In genomic region chr4:3835527-3836040, GRCh38 we compare ENCODE assay signal across 24 cellular contexts.
DNase-seq lines count a peak whose midpoint lies in the region; ATAC-seq, FAIRE-seq and TF ChIP-seq lines count a peak whose summit lies in the region.
"Had no signal": no experiment of that assay in that cellular context is flagged by ENCODE, and none has a peak within 500 bp of the region (broad histone marks: within the 10 kb centered on the region; RNA-seq: fewer than 3 reads in every experiment).

No MANE protein-coding gene starts in this region.

- H2AK5ac ChIP-seq in H1 (ENCODE audit: low read depth, low read length) (no peak overlapping the region), neuronal stem cell (ENCODE audit: low read depth, low read length) (peak overlapping the region; percentile 20)

- no peaks in the 10 kb centered on the region for H3K23me2 ChIP-seq in H1 (ENCODE audit: low read depth, low read length)

- H3K9me2 ChIP-seq in GM23338 (ENCODE audit: insufficient read depth) = no peaks in the 10 kb centered on the region
- no peaks in the 10 kb centered on the region for H3K9me2 ChIP-seq in GM23248 (ENCODE audit: insufficient read depth)

- H3K23ac ChIP-seq in H1 (ENCODE audit: insufficient read length) (no peak overlapping the region), neuronal stem cell (ENCODE audit: low read depth, low read length, poor library complexity) (no peak overlapping the region)

- in situ Hi-C loops in Panc1 (cut with HindIII; ENCODE audit: low pct_unique_long_range_greater_than_20kb, low sequenced_read_pairs) (no loop called here), GM23248 (cut with MboI) (no loop called here)

- H2BK5ac ChIP-seq in H1 (ENCODE audit: low read depth, low read length) (no peak overlapping the region; the same call in 1 of the 2 replicates), neuronal stem cell (ENCODE audit: low read length) (no peak overlapping the region)

- H4K91ac ChIP-seq in H1 (replicated peaks; ENCODE audit: insufficient read length, low read length) (peak overlapping the region; percentile 78), neuronal stem cell (ENCODE audit: low read depth, low read length, poor library complexity) (peak overlapping the region; percentile 22)

- 70% methylated on average over 9 of the region's 9 CpGs; no CpG with 5 or more reads in 1 of the 2 experiments for WGBS in H1 (ENCODE audit: extremely low coverage in 1 of 2, insufficient coverage in 1 of 2, insufficient read length in 1 of 2, insufficient replicate concordance in 2 of 2, low coverage in 1 of 2, low lambda C conversion rate in 2 of 2, missing lambda C conversion rate in 1 of 2), 2 experiments
- no CpG with 5 or more reads among the region's 9 CpGs for WGBS in neuronal stem cell (ENCODE audit: extremely low coverage in 2 of 2, insufficient read length in 2 of 2, insufficient replicate concordance in 1 of 2), 2 donors
- 54 to 58% methylated on average over 9 of the region's 9 CpGs for WGBS in GM23248 (ENCODE audit: low coverage in 1 of 2, low lambda C conversion rate in 2 of 2, missing lambda C conversion rate in 2 of 2), 2 experiments
- WGBS in stomach, 5 donors = 63 to 72% (median 71%) methylated on average over 8 to 9 of the region's 9 CpGs

- H3K4ac ChIP-seq in H1 (replicated peaks; ENCODE audit: insufficient read length, low read depth, low read length) (peak overlapping the region; percentile 91), neuronal stem cell (ENCODE audit: low read length) (peak overlapping the region; percentile 27)

- ATAC-seq in GM23338 (no peak), Panc1 (0 out of 2 replicates have a peak, but pooled peaks have one; percentile 17), HG03097 (IDR thresholded peaks at IDR 0.05; ENCODE audit: low FRiP score, unreplicated experiment) (no peak)

- CTCF ChIA-PET in Panc1 (lab: Charles Lee) = no interaction called here
- CTCF ChIA-PET in H1 (lab: Charles Lee; ENCODE audit: partially characterized antibody) = interaction anchor here (0.6 to 3.2 kb wide), 8 partner anchors 14 to 88 kb away, joined by 3 to 15 read pairs (median 3); no protein-coding TSS in a partner anchor

- H3K4me1 Mint-ChIP-seq in GM23338 = peaks cover 34% of the 10 kb centered on the region
- H3K4me1 Mint-ChIP-seq: B cell had no signal

- H3K4me3 ChIP-seq in GM23338 (peak overlapping the region; percentile 17; the same call in 1 of the 2 replicates), Panc1 (ENCODE audit: low read depth in 2 of 2, low read length in 2 of 2) (no peak overlapping the region), H1 (ENCODE audit: extremely low read depth in 1 of 4, insufficient read depth in 2 of 4, low read depth in 3 of 4, low read length in 4 of 4) (no peak overlapping the region; a peak in 1 of 8 replicates), neuronal stem cell (ENCODE audit: low read length in 2 of 2) (no peak overlapping the region), GM23248 (no peak overlapping the region), stomach (no peak overlapping the region)
- H3K4me3 ChIP-seq: HAP-1, K562, PC-9, SK-N-MC had no signal

- H3K9me3 ChIP-seq in Panc1 (ENCODE audit: control insufficient read depth, insufficient read depth, low read depth, low read length) = no peaks in the 10 kb centered on the region
- peaks cover 0 to 3% of the 10 kb centered on the region in 2 experiments; a peak in 1 of 4 replicates for H3K9me3 ChIP-seq in H1 (ENCODE audit: insufficient read depth in 2 of 2, low read depth in 1 of 2, low read length in 1 of 2)
- no peaks in the 10 kb centered on the region for H3K9me3 ChIP-seq in neuronal stem cell (replicated peaks in 1 of 2; ENCODE audit: control insufficient read depth in 2 of 2, insufficient read depth in 1 of 2, low read depth in 1 of 2, low read length in 2 of 2)
- H3K9me3 ChIP-seq in GM23248 (ENCODE audit: low read depth) = no peaks in the 10 kb centered on the region
- H3K9me3 ChIP-seq in stomach = peaks cover 0 to 4% (median 0%) of the 10 kb centered on the region in 4 donors
- H3K9me3 ChIP-seq: HAP-1 had no signal

- H3K36me3 ChIP-seq in GM23338 (ENCODE audit: insufficient read depth) (no peaks in the 10 kb centered on the region), Panc1 (ENCODE audit: control insufficient read depth, insufficient read depth, low read length) (no peaks in the 10 kb centered on the region), H1 (ENCODE audit: control insufficient read depth in 2 of 4, insufficient read depth in 4 of 4, low read length in 3 of 4) (no peaks in the 10 kb centered on the region), neuronal stem cell (replicated peaks in 1 of 2; ENCODE audit: control insufficient read depth in 2 of 2, insufficient read depth in 2 of 2, low read length in 2 of 2) (no peaks in the 10 kb centered on the region), GM23248 (ENCODE audit: low read depth) (no peaks in the 10 kb centered on the region), stomach (no peaks in the 10 kb centered on the region)
- H3K36me3 ChIP-seq: HAP-1 had no signal

- H3K79me2 ChIP-seq in GM23338 (replicated peaks; ENCODE audit: insufficient read depth) (no peaks in the 10 kb centered on the region), H1 (ENCODE audit: control insufficient read depth in 1 of 2, insufficient read depth in 2 of 2, low read length in 2 of 2) (no peaks in the 10 kb centered on the region), GM23248 (ENCODE audit: insufficient read depth) (no peaks in the 10 kb centered on the region)

- H2BK15ac ChIP-seq in H1 (ENCODE audit: low read length) = peak overlapping the region; percentile 92; the same call in 1 of the 2 replicates
- peak overlapping the region; percentile 77 for H2BK15ac ChIP-seq in neuronal stem cell (ENCODE audit: low read length)

- H3K18ac ChIP-seq in H1 (ENCODE audit: extremely low read depth, low read length) = peak overlapping the region; percentile 60; the same call in 1 of the 2 replicates
- peak overlapping the region; percentile 73 for H3K18ac ChIP-seq in neuronal stem cell (ENCODE audit: low read length)

- no TSS peak for BruUV-seq in Panc1 (replicated peaks; lab: Mats Ljungman, UMichigan)

- no peaks in the 10 kb centered on the region for H3K36me3 Mint-ChIP-seq in GM23338 (ENCODE audit: low read depth)

- H3K27me3 Mint-ChIP-seq in GM23338 (ENCODE audit: insufficient read depth, low read depth, poor library complexity) = peaks cover 27% of the 10 kb centered on the region

- H2BK20ac ChIP-seq in H1 (ENCODE audit: low read length) = peak overlapping the region; percentile 95; the same call in 1 of the 2 replicates

- no peak for TF ChIP-seq EP300 in H1 (IDR thresholded peaks at IDR 0.05; ENCODE audit: borderline replicate concordance in 1 of 2, low read depth in 2 of 2, low read length in 2 of 2)
- no peak for TF ChIP-seq EP300 in stomach (IDR thresholded peaks at IDR 0.05)

- peak overlapping the region; percentile 57; the same call in 1 of the 2 replicates for H3K4me2 ChIP-seq in GM23338
- peak overlapping the region; percentile 7 to 52; a peak in 1 of 4 replicates for H3K4me2 ChIP-seq in H1 (ENCODE audit: insufficient read depth in 1 of 2, low read depth in 2 of 2, low read length in 2 of 2)
- no peak overlapping the region for H3K4me2 ChIP-seq in neuronal stem cell (ENCODE audit: insufficient read depth, low read length, poor library complexity, severe bottlenecking)
- no peak overlapping the region for H3K4me2 ChIP-seq in GM23248 (ENCODE audit: unreplicated experiment)
- H3K4me2 ChIP-seq: PC-9 had no signal

- H4K5ac ChIP-seq in H1 (ENCODE audit: insufficient read length, low read depth, low read length) = no peak overlapping the region

- no peaks in the 10 kb centered on the region for H3K27me3 ChIP-seq in GM23338 (ENCODE audit: insufficient read depth)
- H3K27me3 ChIP-seq in Panc1 (ENCODE audit: control insufficient read depth, insufficient read depth, low read length) = no peaks in the 10 kb centered on the region
- H3K27me3 ChIP-seq in H1 (replicated peaks in 1 of 4; ENCODE audit: control insufficient read depth in 3 of 4, extremely low read depth in 1 of 4, insufficient read depth in 3 of 4, low read length in 3 of 4) = peaks cover 0 to 3% (median 0%) of the 10 kb centered on the region in 4 experiments; a peak in 2 of 7 replicates
- H3K27me3 ChIP-seq in neuronal stem cell (ENCODE audit: control insufficient read depth in 3 of 3, insufficient read depth in 3 of 3, low read depth in 1 of 3, low read length in 3 of 3) = peaks cover 0 to 32% (median 0%) of the 10 kb centered on the region in 3 experiments
- peaks cover 32% of the 10 kb centered on the region; the same call in 1 of the 2 replicates for H3K27me3 ChIP-seq in GM23248 (replicated peaks; ENCODE audit: insufficient read depth)
- H3K27me3 ChIP-seq in stomach = peaks cover 0 to 46% (median 21%) of the 10 kb centered on the region in 3 donors

- H2BK12ac ChIP-seq in H1 (ENCODE audit: low read depth, low read length) (peak overlapping the region; percentile 62; the same call in 1 of the 2 replicates), neuronal stem cell (ENCODE audit: low read length) (peak overlapping the region; percentile 78)

- H3K27ac ChIP-seq in GM23338 (ENCODE audit: low read depth) (no peak overlapping the region), Panc1 (ENCODE audit: low read length) (no peak overlapping the region), H1 (ENCODE audit: low read depth, low read length) (no peak overlapping the region), neuronal stem cell (replicated peaks; ENCODE audit: low read length) (no peak overlapping the region), GM23248 (no peak overlapping the region), stomach (no peak overlapping the region)
- H3K27ac ChIP-seq: PC-9, SK-N-MC had no signal

- H2BK120ac ChIP-seq in H1 (replicated peaks; ENCODE audit: low read depth, low read length) (peak overlapping the region; percentile 75), neuronal stem cell (ENCODE audit: low read depth, low read length) (peak overlapping the region; percentile 78)

- no peak for TF ChIP-seq RAD21 in H1 (IDR thresholded peaks at IDR 0.05 in 1 of 2, conservative IDR thresholded peaks at IDR 0.05 in 1 of 2; ENCODE audit: low read depth in 2 of 2, low read length in 2 of 2)

- peak overlapping the region; percentile 89 for H2AFZ ChIP-seq in GM23338
- 0 out of 2 replicates have a peak overlapping the region, but pooled peaks have one; percentile 28 for H2AFZ ChIP-seq in H1 (ENCODE audit: low read length)
- no peak overlapping the region for H2AFZ ChIP-seq in neuronal stem cell (ENCODE audit: low read length)
- H2AFZ ChIP-seq in GM23248 = no peak overlapping the region
- H2AFZ ChIP-seq: PC-9 had no signal

- TF ChIP-seq CTCF in GM23338 (conservative IDR thresholded peaks at IDR 0.05; ENCODE audit: low read depth in 2 of 2) = no peak
- TF ChIP-seq CTCF in Panc1 (IDR thresholded peaks at IDR 0.05) = no peak
- TF ChIP-seq CTCF in H1 (IDR thresholded peaks at IDR 0.05; ENCODE audit: control extremely low read depth in 1 of 3, insufficient read depth in 1 of 3, low read depth in 1 of 3, low read length in 3 of 3) = no peak
- TF ChIP-seq CTCF in stomach (IDR thresholded peaks at IDR 0.05) = no peak

- no peak for FAIRE-seq in H1 (lab: Jason Lieb, UNC)
- FAIRE-seq: K562 had no signal

- no peak for DNase-seq in GM23338 (ENCODE audit: low spot score)
- DNase-seq in Panc1 (ENCODE audit: low read depth, low spot score) = no peak
- no peak for DNase-seq in H1 (ENCODE audit: low read depth in 1 of 2, low spot score in 2 of 2)
- DNase-seq in neuronal stem cell (ENCODE audit: low spot score) = no peak
- no peak for DNase-seq in GM23248
- no peak for DNase-seq in stomach
- DNase-seq: Calu3; DND-41; Kasumi-1; NCI-H1105; NCI-H146; NCI-H1930; NCI-H446 treated with DMSO at 0.1 percent for 48 hours; NCI-H526; NCI-H82; NK-92 treated with Interleukin-12 subunit alpha and Interleukin-12 subunit beta, amount 100 ng/mL, for 24 hours; PC-9; SHP77 treated with DMSO at 0.1 percent for 48 hours had no signal

- TF ChIP-seq POLR2A in H1 (IDR thresholded peaks at IDR 0.05; ENCODE audit: control extremely low read depth in 1 of 2, low read depth in 2 of 2, low read length in 2 of 2) = no peak
- no peak for TF ChIP-seq POLR2A in stomach (IDR thresholded peaks at IDR 0.05)

- H3K56ac ChIP-seq in H1 (replicated peaks; ENCODE audit: insufficient read length, low read depth, low read length) = no peak overlapping the region

- intact Hi-C loops in Panc1 (cut with micrococcal nuclease; ENCODE audit: unreplicated experiment) (no loop called here), stomach (cut with DNase I; ENCODE audit: low total_unique reads) (no loop called here)

- H3K79me1 ChIP-seq in H1 (ENCODE audit: low read depth, low read length) = no peaks in the 10 kb centered on the region
- H3K79me1 ChIP-seq in neuronal stem cell (ENCODE audit: low read depth, low read length) = no peaks in the 10 kb centered on the region

- H3K9me3 Mint-ChIP-seq in GM23338 = peaks cover 3% of the 10 kb centered on the region; the same call in 1 of the 3 replicates
- H3K9me3 Mint-ChIP-seq: T-helper 1 cell treated with Interleukin-12 subunit alpha and Interleukin-12 subunit beta and Interleukin-4 antibody, amounts not matched to agents 30 μg/mL and 1 μg/mL, for 36 hours had no signal

- H3F3A ChIP-seq in GM23338 (replicated peaks; ENCODE audit: low read depth) = no peaks in the 10 kb centered on the region
- H3F3A ChIP-seq in GM23248 (ENCODE audit: insufficient read depth) = no peaks in the 10 kb centered on the region

- no peak overlapping the region for H3K9ac ChIP-seq in H1 (replicated peaks in 1 of 4; ENCODE audit: extremely low read depth in 1 of 4, low read depth in 3 of 4, low read length in 3 of 4)
- no peak overlapping the region for H3K9ac ChIP-seq in neuronal stem cell (ENCODE audit: low read depth, low read length, poor library complexity)
- no peak overlapping the region for H3K9ac ChIP-seq in GM23248

- no peaks in the 10 kb centered on the region for H4K20me1 ChIP-seq in GM23338 (replicated peaks; ENCODE audit: insufficient read depth)
- no peaks in the 10 kb centered on the region for H4K20me1 ChIP-seq in H1 (replicated peaks in 1 of 2; ENCODE audit: control insufficient read depth in 1 of 2, insufficient read depth in 2 of 2, low read length in 2 of 2)
- H4K20me1 ChIP-seq in GM23248 (ENCODE audit: insufficient read depth) = no peaks in the 10 kb centered on the region

- no peak overlapping the region for H4K8ac ChIP-seq in H1 (ENCODE audit: extremely low read depth, insufficient read depth, low read length)
- no peak overlapping the region for H4K8ac ChIP-seq in neuronal stem cell (ENCODE audit: low read depth, low read length)

- peak overlapping the region; percentile 3; the same call in 1 of the 3 replicates for H3K4me3 Mint-ChIP-seq in GM23338
- H3K4me3 Mint-ChIP-seq: B cell; T-helper 1 cell treated with Interleukin-12 subunit alpha and Interleukin-12 subunit beta and Interleukin-4 antibody, amounts not matched to agents 30 μg/mL and 1 μg/mL, for 36 hours had no signal

- no peak overlapping the region for H3K14ac ChIP-seq in H1 (ENCODE audit: insufficient read length)
- H3K14ac ChIP-seq in neuronal stem cell (ENCODE audit: low read length) = no peak overlapping the region

- POLR2A ChIA-PET in Panc1 (lab: Charles Lee) = interaction anchor here (0.5 kb wide), 1 partner anchor 43 kb away, joined by 3 read pairs; no protein-coding TSS in a partner anchor
- POLR2A ChIA-PET in H1 (lab: Charles Lee; ENCODE audit: partially characterized antibody) = interaction anchor here (1.0 to 1.2 kb wide), 2 partner anchors 10 to 30 kb away, joined by 3 to 4 read pairs; no protein-coding TSS in a partner anchor

- H3K27ac Mint-ChIP-seq in GM23338 = no peak overlapping the region
- H3K27ac Mint-ChIP-seq: B cell; T-helper 1 cell treated with Interleukin-12 subunit alpha and Interleukin-12 subunit beta and Interleukin-4 antibody, amounts not matched to agents 30 μg/mL and 1 μg/mL, for 36 hours had no signal

- peaks cover 12% of the 10 kb centered on the region for H3K4me1 ChIP-seq in GM23338 (ENCODE audit: insufficient read depth)
- H3K4me1 ChIP-seq in Panc1 (ENCODE audit: control insufficient read depth, insufficient read depth, low read length) = no peaks in the 10 kb centered on the region; the same call in 1 of the 2 replicates
- peaks cover 0 to 36% (median 26%) of the 10 kb centered on the region in 4 experiments; a peak in 6 of 7 replicates for H3K4me1 ChIP-seq in H1 (replicated peaks in 1 of 4; ENCODE audit: control insufficient read depth in 3 of 4, insufficient read depth in 4 of 4, low read length in 3 of 4)
- H3K4me1 ChIP-seq in neuronal stem cell (ENCODE audit: control insufficient read depth in 2 of 2, insufficient read depth in 1 of 2, low read depth in 1 of 2, low read length in 2 of 2) = peaks cover 0 to 28% of the 10 kb centered on the region in 2 donors
- no peaks in the 10 kb centered on the region for H3K4me1 ChIP-seq in GM23248 (ENCODE audit: insufficient read depth)
- no peaks in the 10 kb centered on the region for H3K4me1 ChIP-seq in stomach
- H3K4me1 ChIP-seq: HAP-1 had no signal

Comparison
In these comparisons a context has a peak if more than half of its experiments do, and no peak if none do; other contexts are left out.
1. H2AFZ ChIP-seq: peak in GM23338 (single experiment) and H1 (single experiment); none in neuronal stem cell (single experiment) and GM23248 (single experiment).
2. H3K4me2 ChIP-seq: peak in GM23338 (single experiment) and H1 (2 of 2); none in neuronal stem cell (single experiment) and GM23248 (single experiment).